In genomic region chr2:168452781-168453180, GRCh38 we compare ENCODE assay signal across 25 cellular contexts. TPM values are rescaled to one million over a fixed set of nuclear protein-coding genes. Genes with fewer than 3 reads are reported as not detected.
DNase-seq lines count a peak whose midpoint lies in the region; ATAC-seq, FAIRE-seq and TF ChIP-seq lines count a peak whose summit lies in the region.
"Had no signal": no experiment of that assay in that cellular context is flagged by ENCODE, and none has a peak within 500 bp of the region (broad histone marks: within the 10 kb centered on the region; RNA-seq: fewer than 3 reads in every experiment).

No MANE protein-coding gene starts in this region.

- no peak overlapping the region for H3K4ac ChIP-seq in mesenchymal stem cell (ENCODE audit: low read depth in 1 of 2, low read length in 2 of 2)

- H2AK5ac ChIP-seq in mesenchymal stem cell (ENCODE audit: low read length, severe bottlenecking) = no peak overlapping the region

- TF ChIP-seq CTCF in MCF 10A (IDR thresholded peaks at IDR 0.05; ENCODE audit: unreplicated experiment) = no peak
- TF ChIP-seq CTCF in breast epithelium (IDR thresholded peaks at IDR 0.05) = no peak
- TF ChIP-seq CTCF in epithelial cell of esophagus (IDR thresholded peaks at IDR 0.05; ENCODE audit: insufficient read depth, low read depth, low read length, missing control alignments) = no peak
- TF ChIP-seq CTCF in pancreas (IDR thresholded peaks at IDR 0.05) = no peak

- no peaks in the 10 kb centered on the region for H3K9me3 Mint-ChIP-seq in MCF 10A (ENCODE audit: unreplicated experiment)
- H3K9me3 Mint-ChIP-seq: CD14-positive monocyte; CD8-positive, alpha-beta memory T cell; GM23338; HFFc6 had no signal

- H3K36me3 Mint-ChIP-seq in MCF 10A (ENCODE audit: insufficient read depth, unreplicated experiment) = no peaks in the 10 kb centered on the region
- H3K36me3 Mint-ChIP-seq: CD14-positive monocyte; CD8-positive, alpha-beta memory T cell had no signal

- no peak for TF ChIP-seq POLR2A in breast epithelium (IDR thresholded peaks at IDR 0.05)

- no TSS peak for BruUV-seq in MCF 10A (replicated peaks; lab: Mats Ljungman, UMichigan)

- peaks cover 3% of the 10 kb centered on the region for H3K79me1 ChIP-seq in mesenchymal stem cell (replicated peaks; ENCODE audit: low read length, poor library complexity, severe bottlenecking)

- H3K27me3 Mint-ChIP-seq in MCF 10A (ENCODE audit: insufficient read depth, unreplicated experiment) = no peaks in the 10 kb centered on the region
- H3K27me3 Mint-ChIP-seq: CD4-positive, alpha-beta T cell had no signal

- H3K27me3 ChIP-seq in breast epithelium (no peaks in the 10 kb centered on the region), mesenchymal stem cell (ENCODE audit: control insufficient read depth in 1 of 2, insufficient read depth in 1 of 2, low read length in 2 of 2) (no peaks in the 10 kb centered on the region), pancreas (no peaks in the 10 kb centered on the region)
- H3K27me3 ChIP-seq: BE2C; BLaER1 treated with 17β-estradiol and CSF1 and Interleukin-3, amounts not matched to agents 10 nM and 100 nM had no signal

- no peak overlapping the region for H2BK12ac ChIP-seq in mesenchymal stem cell (ENCODE audit: low read length in 2 of 2)

- H2BK15ac ChIP-seq in mesenchymal stem cell (ENCODE audit: low read depth, poor library complexity, severe bottlenecking) = no peak overlapping the region

- no peak overlapping the region for H3K4me2 ChIP-seq in mesenchymal stem cell (ENCODE audit: low read length, poor library complexity, severe bottlenecking)
- H3K4me2 ChIP-seq: BLaER1 treated with 17β-estradiol and CSF1 and Interleukin-3, amounts not matched to agents 10 nM and 100 nM; GM23338 had no signal

- no peak overlapping the region for H3K14ac ChIP-seq in mesenchymal stem cell (ENCODE audit: low read length in 2 of 2)

- no peak overlapping the region for H3K9ac ChIP-seq in mesenchymal stem cell (ENCODE audit: low read length)
- H3K9ac ChIP-seq: BLaER1 treated with 17β-estradiol and CSF1 and Interleukin-3, amounts not matched to agents 10 nM and 100 nM had no signal

- no peak overlapping the region for H3K4me3 Mint-ChIP-seq in MCF 10A (ENCODE audit: unreplicated experiment)
- H3K4me3 Mint-ChIP-seq: CD14-positive monocyte; CD4-positive, alpha-beta T cell; CD8-positive, alpha-beta memory T cell; GM23338; HFFc6 had no signal

- no peak overlapping the region for H3K18ac ChIP-seq in mesenchymal stem cell (ENCODE audit: low read depth in 1 of 2, low read length in 2 of 2)

- no peak overlapping the region for H3K23ac ChIP-seq in mesenchymal stem cell (ENCODE audit: low read length in 2 of 2)

- H2AFZ ChIP-seq in mesenchymal stem cell (ENCODE audit: low read depth, low read length) = no peak overlapping the region
- H2AFZ ChIP-seq: GM23338 had no signal

- H3K27ac ChIP-seq in breast epithelium (no peak overlapping the region), mesenchymal stem cell (ENCODE audit: low read length, poor library complexity, severe bottlenecking) (no peak overlapping the region), pancreas (no peak overlapping the region)
- H3K27ac ChIP-seq: 22Rv1; BLaER1 treated with 17β-estradiol and CSF1 and Interleukin-3, amounts not matched to agents 10 nM and 100 nM had no signal

- H3K4me3 ChIP-seq in breast epithelium (no peak overlapping the region), epithelial cell of esophagus (ENCODE audit: low read length) (no peak overlapping the region), mesenchymal stem cell (ENCODE audit: insufficient read depth in 1 of 2, low read depth in 1 of 2, low read length in 2 of 2) (no peak overlapping the region), pancreas (no peak overlapping the region)
- H3K4me3 ChIP-seq: BLaER1 treated with 17β-estradiol and CSF1 and Interleukin-3, amounts not matched to agents 10 nM and 100 nM; GM12878; GM23338; HAP-1 had no signal

- WGBS in mesenchymal stem cell = 96% methylated on average over 3 of the region's 3 CpGs
- 94 to 96% methylated on average over 3 of the region's 3 CpGs for WGBS in pancreas, 2 donors

- no peak overlapping the region for H4K91ac ChIP-seq in mesenchymal stem cell (ENCODE audit: low read length)

- no peak overlapping the region for H2BK5ac ChIP-seq in mesenchymal stem cell (ENCODE audit: low read depth, low read length, poor library complexity, severe bottlenecking)

- H3K27ac Mint-ChIP-seq in MCF 10A (ENCODE audit: low read depth, unreplicated experiment) = no peak overlapping the region
- H3K27ac Mint-ChIP-seq: CD14-positive monocyte; CD4-positive, alpha-beta T cell; CD8-positive, alpha-beta memory T cell; GM23338; HFFc6 had no signal

- H3K36me3 ChIP-seq in breast epithelium (no peaks in the 10 kb centered on the region), mesenchymal stem cell (ENCODE audit: control insufficient read depth in 1 of 2, insufficient read depth in 2 of 2, low read depth in 1 of 2, low read length in 2 of 2) (no peaks in the 10 kb centered on the region), pancreas (no peaks in the 10 kb centered on the region)
- H3K36me3 ChIP-seq: BE2C; BLaER1 treated with 17β-estradiol and CSF1 and Interleukin-3, amounts not matched to agents 10 nM and 100 nM; HAP-1 had no signal

- intact Hi-C loops in MCF 10A (cut with micrococcal nuclease) = no loop called here
- intact Hi-C loops in breast epithelium (cut with DNase I; ENCODE audit: low total_unique reads) = no loop called here
- intact Hi-C loops in pancreas (cut with DNase I) = no loop called here

- DNase-seq in MCF 10A (ENCODE audit: unreplicated experiment) (peak; percentile 20), breast epithelium (ENCODE audit: low spot score in 2 of 2) (no peak), epithelial cell of esophagus (ENCODE audit: low read depth) (peak; percentile 60), mesenchymal stem cell (no peak), pancreas (no peak), T-helper 9 cell (no peak)
- DNase-seq: BE2C; CD4-positive, alpha-beta T cell; CD8-positive, alpha-beta memory T cell; DMS 273 treated with DMSO at 0.1 percent for 48 hours; DMS79; EL; GDM1; HFFc6 had no signal

- peaks cover 14% of the 10 kb centered on the region for H3K4me1 Mint-ChIP-seq in MCF 10A (ENCODE audit: insufficient read depth, unreplicated experiment)

- FAIRE-seq in pancreas (lab: Jason Lieb, UNC) = no peak
- FAIRE-seq: A204.1, D721Med, GM12878, GM19239, H54 had no signal

- no peak overlapping the region for H2BK120ac ChIP-seq in mesenchymal stem cell (ENCODE audit: low read depth, low read length)

- H3K4me1 ChIP-seq in breast epithelium (no peaks in the 10 kb centered on the region), mesenchymal stem cell (ENCODE audit: control insufficient read depth, insufficient read depth, low read depth, low read length) (peaks cover 6% of the 10 kb centered on the region), pancreas (no peaks in the 10 kb centered on the region)
- H3K4me1 ChIP-seq: BE2C had no signal

- CTCF ChIA-PET in MCF 10A (lab: Yijun Ruan, JAX) = no interaction called here

- no peak for ATAC-seq in pancreas
- no peak for ATAC-seq in HG03175 (IDR thresholded peaks at IDR 0.05; ENCODE audit: unreplicated experiment)
- ATAC-seq: GM12878, GM23338 had no signal

- POLR2A ChIA-PET in MCF 10A (lab: Yijun Ruan, JAX) = interaction anchor here (0.6 kb wide), 1 partner anchor 235 kb away, joined by 3 read pairs; no protein-coding TSS in a partner anchor

- H4K8ac ChIP-seq in mesenchymal stem cell (ENCODE audit: low read length) = peak overlapping the region; percentile 32

- H3K9me3 ChIP-seq in breast epithelium = no peaks in the 10 kb centered on the region
- no peaks in the 10 kb centered on the region for H3K9me3 ChIP-seq in mesenchymal stem cell (ENCODE audit: control insufficient read depth, low read length)
- H3K9me3 ChIP-seq in pancreas = no peaks in the 10 kb centered on the region
- H3K9me3 ChIP-seq: BE2C, HAP-1 had no signal

RNA-seq across cellular contexts. Expression of gene CERS6, which starts 3.3 kb away (rescaled TPM):
- total RNA-seq in MCF 10A (2022) (24.3 and 27.4 TPM in 2 replicates), breast epithelium (10 to 100 TPM; 36.4 to 46.4 (median 44.8) TPM), pancreas (10 to 100 TPM in 2 of 6 donors, 1 to 10 TPM in 4; 4.6 to 18.0 (median 7.6) TPM)
- 11.1 TPM for polyA plus RNA-seq in mesenchymal stem cell (2013, experiment 1 of 2)
- 11.4 TPM for polyA plus RNA-seq in mesenchymal stem cell (2013, experiment 2 of 2)
- polyA plus RNA-seq in pancreas = 10 to 100 TPM in 1 of 2 donors, 1 to 10 TPM in 1; 3.2 to 11.6 TPM

Comparison
In these comparisons a context has a peak if more than half of its experiments do, and no peak if none do; other contexts are left out.
1. DNase-seq: peak in MCF 10A (single experiment) and epithelial cell of esophagus (single experiment); none in breast epithelium (0 of 2), mesenchymal stem cell (single experiment), pancreas (0 of 6) and T-helper 9 cell (single experiment).